ENCODE assay signal across 16 cellular contexts in the genomic region with DNA sequence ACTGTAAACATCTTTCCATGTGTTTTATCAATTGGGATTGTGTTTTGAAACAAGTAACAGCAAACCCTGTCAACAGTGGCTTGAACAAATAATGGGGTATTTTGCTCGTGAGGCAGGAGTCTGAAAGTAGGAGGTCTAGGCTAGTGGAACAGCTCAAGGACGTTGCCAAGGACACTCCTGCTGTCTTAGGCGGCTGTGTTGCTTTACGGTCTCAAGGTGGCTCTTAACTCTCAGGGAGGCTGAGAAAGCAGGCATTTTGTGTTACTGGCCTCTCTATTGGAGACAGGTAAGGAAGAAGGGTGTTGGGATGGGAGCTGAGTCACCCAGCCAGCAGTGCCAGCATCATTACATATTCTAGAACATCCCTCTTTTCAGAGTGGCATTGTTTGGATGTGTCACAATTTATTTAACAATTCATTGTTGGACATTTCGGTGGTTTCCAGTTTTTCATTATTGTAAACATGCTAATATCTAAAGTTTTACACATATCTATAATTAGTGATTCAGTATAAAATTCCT.
"Had no signal": no experiment of that assay in that cellular context is flagged by ENCODE, and none has a peak within 500 bp of the region (broad histone marks: within the 10 kb centered on the region; RNA-seq: fewer than 3 reads in every experiment).

No MANE protein-coding gene starts in this region.

- DNase-seq: activated CD4-positive, alpha-beta T cell treated with anti-CD3 and anti-CD28 coated beads for 4 hours; activated CD8-positive, alpha-beta memory T cell treated with anti-CD3 and anti-CD28 coated beads, Interleukin-2, amount 50 U/mL, for 48 hours; activated CD8-positive, alpha-beta T cell treated with anti-CD3 and anti-CD28 coated beads, Interleukin-2, amount 10 ng/mL, durations not matched to agents 7 days and 5 days; activated naive CD4-positive, alpha-beta T cell; effector CD4-positive, alpha-beta T cell; midbrain; retina; stimulated activated CD4-positive, alpha-beta T cell treated with anti-CD3 and anti-CD28 coated beads, Interleukin-15, amount 100 ng/mL, for 24 hours; T-cell; T1000; transverse colon had no signal

- H3K36me3 ChIP-seq: ascending aorta, neural progenitor cell, ovary, transverse colon had no signal

- H3K27me3 ChIP-seq: ascending aorta, neural progenitor cell, ovary, transverse colon had no signal

- H3K4me3 ChIP-seq: ascending aorta, coronary artery, neural progenitor cell, ovary, transverse colon had no signal

- H3K9me3 ChIP-seq: ascending aorta, ovary, transverse colon had no signal

- H3K4me1 ChIP-seq: ascending aorta, transverse colon had no signal

- H3K27ac ChIP-seq: ascending aorta, coronary artery, neural progenitor cell, ovary, transverse colon, VCaP had no signal
